8 cellular contexts compared by ENCODE assay signal in genomic region chr16:47460755-47461597, GRCh38. TPM values are rescaled to one million over a fixed set of nuclear protein-coding genes. Genes with fewer than 3 reads are reported as not detected.
DNase-seq lines count a peak whose midpoint lies in the region; ATAC-seq and TF ChIP-seq lines count a peak whose summit lies in the region.

Gene ITFG1, minus strand, starts transcription at chr16:47461063. Its CDS starts 18 bp downstream, at chr16:47461045.
Gene PHKB, plus strand, starts transcription at chr16:47461331. Its CDS starts 20 bp downstream, at chr16:47461351.

- no peaks in the 10 kb centered on the region for H3K27me3 ChIP-seq in IMR-90 (ENCODE audit: control insufficient read depth, insufficient read depth, low read length)
- no peaks in the 10 kb centered on the region for H3K27me3 ChIP-seq in Panc1 (ENCODE audit: control insufficient read depth, insufficient read depth, low read length)
- H3K27me3 ChIP-seq in esophagus muscularis mucosa, result no peaks in the 10 kb centered on the region
- no peaks in the 10 kb centered on the region for H3K27me3 ChIP-seq in muscle layer of duodenum (ENCODE audit: low read depth, low read length)

- DNase-seq in DMS53 treated with DMSO at 0.1 percent for 48 hours (lab: John Stamatoyannopoulos, UW; ENCODE audit: unreplicated experiment) (peak; percentile 76), IMR-90 (peak; percentile 90), Panc1 (ENCODE audit: low read depth, low spot score) (no peak), esophagus muscularis mucosa (ENCODE audit: extremely low spot score) (peak; percentile 95)
- peak; percentile 97 to 98 for DNase-seq in activated T-cell treated with anti-CD3 and anti-CD28 coated beads, Interleukin-2, amount 50 U/mL, for 72 hours
- DNase-seq in stimulated activated CD8-positive, alpha-beta memory T cell treated with anti-CD3 and anti-CD28 coated beads, Interleukin-7, amount 100 ng/mL, for 24 hours (ENCODE audit: low read depth), result peak; percentile 87

- TF ChIP-seq EP300 in esophagus muscularis mucosa (IDR thresholded peaks at IDR 0.05), result no peak

- peak within 1 kb of the TSS; percentile 96 for H2BK120ac ChIP-seq in IMR-90 (ENCODE audit: low read depth, low read length)

- H3K9me1 ChIP-seq in IMR-90 (ENCODE audit: insufficient read depth, low read length), result peaks cover 9% of the 10 kb centered on the region

- TF ChIP-seq POLR2A in IMR-90 (IDR thresholded peaks at IDR 0.05; ENCODE audit: low read depth, low read length) (peak; percentile 83), esophagus muscularis mucosa (IDR thresholded peaks at IDR 0.05; ENCODE audit: low read depth) (no peak)

- H3K27ac Mint-ChIP-seq in activated T-cell treated with anti-CD3 and anti-CD28 coated beads, Interleukin-2, amount 50 U/mL, for 72 hours, result peak within 1 kb of the TSS; percentile 99

- intact Hi-C loops in IMR-90 (cut with micrococcal nuclease), result loop anchor here (1.0 to 10.0 kb wide), 6 partner anchors 274 to 704 kb away; partner anchors contain the start of gene NETO2
- intact Hi-C loops in Panc1 (cut with micrococcal nuclease; ENCODE audit: unreplicated experiment), result loop anchor here (10.0 kb wide), 1 partner anchor 316 kb away; the partner anchor contains the start of gene NETO2
- intact Hi-C loops in esophagus muscularis mucosa (cut with DNase I), result no loop called here

- no peaks in the 10 kb centered on the region for H3K27me3 Mint-ChIP-seq in activated T-cell treated with anti-CD3 and anti-CD28 coated beads, Interleukin-2, amount 50 U/mL, for 72 hours (ENCODE audit: low read depth)

- H3K4me1 Mint-ChIP-seq in activated T-cell treated with anti-CD3 and anti-CD28 coated beads, Interleukin-2, amount 50 U/mL, for 72 hours (ENCODE audit: low read depth), result peaks cover 63% of the 10 kb centered on the region

- H3K14ac ChIP-seq in IMR-90 (replicated peaks; ENCODE audit: low read depth, low read length), result peak within 1 kb of the TSS; percentile 96

- ATAC-seq in GM21529 (IDR thresholded peaks at IDR 0.05; ENCODE audit: unreplicated experiment), result peak; percentile 65
- ATAC-seq in IMR-90 (ENCODE audit: low read depth), result peak; percentile 95
- peak; percentile 93 for ATAC-seq in Panc1
- peak; percentile 88 to 92 for ATAC-seq in activated T-cell treated with anti-CD3 and anti-CD28 coated beads, Interleukin-2, amount 50 U/mL, for 72 hours (replicated peaks in 1 of 2)

- H4K91ac ChIP-seq in IMR-90 (ENCODE audit: insufficient read depth, low read depth, low read length), result peak within 1 kb of the TSS; percentile 99

- POLR2A ChIA-PET in IMR-90 (lab: Charles Lee; ENCODE audit: unreplicated experiment), result interaction anchor here (0.6 to 1.5 kb wide), 5 partner anchors 10 to 292 kb away, joined by 3 to 5 read pairs (median 3); no protein-coding TSS in a partner anchor
- POLR2A ChIA-PET in Panc1 (lab: Charles Lee), result no interaction called here

- TF ChIP-seq CTCF in IMR-90 (conservative IDR thresholded peaks at IDR 0.05; ENCODE audit: low read depth, low read length) (peak; percentile 19; the same call in 1 of the 2 replicates), Panc1 (IDR thresholded peaks at IDR 0.05) (no peak), esophagus muscularis mucosa (IDR thresholded peaks at IDR 0.05) (peak in 1 of 3 experiments; percentile 21)

- H3K4me2 ChIP-seq in IMR-90 (ENCODE audit: low read depth, low read length), result peak within 1 kb of the TSS; percentile 96

- in situ Hi-C loops in IMR-90 (cut with MboI; ENCODE audit: low sequenced_read_pairs) (loop anchor here (25.0 kb wide), 1 partner anchor 701 kb away; the partner anchor contains the start of gene ABCC12), Panc1 (cut with HindIII; ENCODE audit: low pct_unique_long_range_greater_than_20kb, low sequenced_read_pairs) (no loop called here)

- H4K5ac ChIP-seq in IMR-90 (ENCODE audit: low read depth, low read length), result peak within 1 kb of the TSS; percentile 71

- H3K9me3 ChIP-seq in IMR-90 (ENCODE audit: control insufficient read depth, insufficient read depth, low read length) (no peaks in the 10 kb centered on the region), Panc1 (ENCODE audit: control insufficient read depth, insufficient read depth, low read depth, low read length) (no peaks in the 10 kb centered on the region), esophagus muscularis mucosa (no peaks in the 10 kb centered on the region), muscle layer of duodenum (ENCODE audit: control insufficient read depth in 1 of 2, low read length in 2 of 2) (no peaks in the 10 kb centered on the region)

- H3K36me3 ChIP-seq in IMR-90 (ENCODE audit: control insufficient read depth, insufficient read depth, low read length), result peaks cover 2% of the 10 kb centered on the region
- peaks cover 2% of the 10 kb centered on the region; the same call in 1 of the 2 replicates for H3K36me3 ChIP-seq in Panc1 (ENCODE audit: control insufficient read depth, insufficient read depth, low read length)
- H3K36me3 ChIP-seq in esophagus muscularis mucosa, result peaks cover 0 to 25% (median 12%) of the 10 kb centered on the region in 4 donors
- peaks cover 0 to 8% of the 10 kb centered on the region in 2 donors for H3K36me3 ChIP-seq in muscle layer of duodenum (ENCODE audit: control insufficient read depth in 1 of 2, insufficient read depth in 2 of 2, low read length in 2 of 2)

- peak within 1 kb of the TSS; percentile 91 to 95 for H3K4me3 Mint-ChIP-seq in activated T-cell treated with anti-CD3 and anti-CD28 coated beads, Interleukin-2, amount 50 U/mL, for 72 hours

- H2AFZ ChIP-seq in IMR-90 (replicated peaks; ENCODE audit: low read length, poor library complexity), result peak within 1 kb of the TSS; percentile 94

- no peak; the same call in none of the 2 replicates for TF ChIP-seq RAD21 in IMR-90 (IDR thresholded peaks at IDR 0.05; ENCODE audit: low read length)

- H3K4me3 ChIP-seq in IMR-90 (ENCODE audit: insufficient read depth, low read depth, low read length) (peak within 1 kb of the TSS; percentile 84), Panc1 (ENCODE audit: low read depth in 2 of 2, low read length in 2 of 2) (peak within 1 kb of the TSS; percentile 81 to 86), esophagus muscularis mucosa (peak within 1 kb of the TSS; percentile 85 to 96 (median 92)), muscle layer of duodenum (ENCODE audit: low read depth in 1 of 2, low read length in 2 of 2) (peak within 1 kb of the TSS; percentile 90 to 96)

- peak within 1 kb of the TSS; percentile 73; the same call in 1 of the 3 replicates for H2BK15ac ChIP-seq in IMR-90 (ENCODE audit: low read depth, low read length)

- H3K4me1 ChIP-seq in IMR-90 (ENCODE audit: control insufficient read depth, insufficient read depth, low read length) (peaks cover 4% of the 10 kb centered on the region; the same call in 1 of the 2 replicates), Panc1 (ENCODE audit: control insufficient read depth, insufficient read depth, low read length) (peaks cover 6% of the 10 kb centered on the region), esophagus muscularis mucosa (peaks cover 54 to 63% (median 55%) of the 10 kb centered on the region in 4 donors), muscle layer of duodenum (ENCODE audit: control insufficient read depth in 1 of 2, insufficient read depth in 2 of 2, low read length in 2 of 2) (peaks cover 8 to 55% of the 10 kb centered on the region in 2 donors)

- no TSS peak for BruUV-seq in IMR-90 (replicated peaks; lab: Mats Ljungman, UMichigan)
- no TSS peak for BruUV-seq in Panc1 (replicated peaks; lab: Mats Ljungman, UMichigan)

- H3K23ac ChIP-seq in IMR-90 (ENCODE audit: low read depth, low read length), result peak within 1 kb of the TSS; percentile 95

- CTCF ChIA-PET in IMR-90 (lab: Yijun Ruan, JAX) (interaction anchor here (0.6 kb wide), 1 partner anchor 186 kb away, joined by 3 read pairs; no protein-coding TSS in a partner anchor), Panc1 (lab: Charles Lee) (interaction anchor here (0.6 kb wide), 1 partner anchor 13 kb away, joined by 3 read pairs; no protein-coding TSS in a partner anchor)

- H3K4ac ChIP-seq in IMR-90 (ENCODE audit: low read depth, low read length), result peak within 1 kb of the TSS; percentile 92

- peak within 1 kb of the TSS; percentile 93 for H3K56ac ChIP-seq in IMR-90 (ENCODE audit: extremely low read depth, insufficient read depth, low read length)

- H2AK9ac ChIP-seq in IMR-90 (replicated peaks; ENCODE audit: low read depth, low read length, poor library complexity), result peak within 1 kb of the TSS; percentile 97

- peak within 1 kb of the TSS; percentile 91 for H2BK5ac ChIP-seq in IMR-90 (ENCODE audit: low read depth, low read length, poor library complexity, severe bottlenecking)

- H2AK5ac ChIP-seq in IMR-90 (ENCODE audit: low read depth, low read length), result peak within 1 kb of the TSS; percentile 59

- peak within 1 kb of the TSS; percentile 95 to 98 for H4K8ac ChIP-seq in IMR-90 (ENCODE audit: low read depth in 2 of 2, low read length in 2 of 2)

- peaks cover 6 to 15% of the 10 kb centered on the region in 2 donors for H3K36me3 Mint-ChIP-seq in activated T-cell treated with anti-CD3 and anti-CD28 coated beads, Interleukin-2, amount 50 U/mL, for 72 hours (ENCODE audit: insufficient read depth in 2 of 2)

- no peaks in the 10 kb centered on the region; the same call in 1 of the 2 replicates for H4K20me1 ChIP-seq in IMR-90 (ENCODE audit: insufficient read depth, low read length)

- H3K9me3 Mint-ChIP-seq in activated T-cell treated with anti-CD3 and anti-CD28 coated beads, Interleukin-2, amount 50 U/mL, for 72 hours, result no peaks in the 10 kb centered on the region

- H3K27ac ChIP-seq in IMR-90 (ENCODE audit: insufficient read depth, low read length) (peak within 1 kb of the TSS; percentile 87), Panc1 (ENCODE audit: low read length) (peak within 1 kb of the TSS; percentile 79), esophagus muscularis mucosa (replicated peaks in 1 of 4) (peak within 1 kb of the TSS; percentile 95 to 99 (median 97)), muscle layer of duodenum (ENCODE audit: low read length) (peak within 1 kb of the TSS; percentile 90)

- dilution Hi-C loops in IMR-90 (cut with HindIII; ENCODE audit: low sequenced_read_pairs, unreplicated experiment), result no loop called here

- peak within 1 kb of the TSS; percentile 81; the same call in 1 of the 2 replicates for H2BK20ac ChIP-seq in IMR-90 (ENCODE audit: low read depth, low read length)

- H3K9ac ChIP-seq in IMR-90 (ENCODE audit: low read depth, low read length), result peak within 1 kb of the TSS; percentile 91

- peaks cover 28 to 53% of the 10 kb centered on the region in 2 experiments for H3K79me1 ChIP-seq in IMR-90 (ENCODE audit: low read depth in 1 of 2, low read length in 2 of 2)

- WGBS in IMR-90 (ENCODE audit: extremely low coverage in 2 of 2, insufficient read length in 1 of 2), 2 experiments, result 1% methylated on average over 21 of the region's 82 CpGs; no CpG with 5 or more reads in 1 of the 2 experiments
- WGBS in esophagus muscularis mucosa, result under 1% methylated on average over 59 of the region's 82 CpGs

- H3K18ac ChIP-seq in IMR-90 (ENCODE audit: low read depth, low read length), result peak within 1 kb of the TSS; percentile 83

RNA-seq across cellular contexts. Expression of gene ITFG1, which starts in this region (rescaled TPM):
- total RNA-seq in IMR-90 (2012; rRNA removed), result 57.5 and 60.4 TPM in 2 replicates
- polyA plus RNA-seq in IMR-90 (2012; rRNA removed), result 48.2 and 54.3 TPM in 2 replicates
- polyA plus RNA-seq in IMR-90 (2012; cell fraction: cytosol; rRNA removed), result 10.5 and 11.9 TPM in 2 replicates
- polyA plus RNA-seq in IMR-90 (2012; cell fraction: nucleus; rRNA removed; ENCODE audit: low replicate concordance), result 2.3 and 29.2 TPM in 2 replicates
- 26.5 TPM for total RNA-seq in Panc1 (2021; ENCODE audit: unreplicated experiment)
- 17.7 TPM for polyA plus RNA-seq in Panc1 (2012; ENCODE audit: insufficient read length)
- total RNA-seq in activated T-cell treated with anti-CD3 and anti-CD28 coated beads, Interleukin-2, amount 50 U/mL, for 72 hours, result 10 to 100 TPM; 23.4 to 27.3 TPM
- 10 to 100 TPM; 32.2 to 44.4 (median 41.7) TPM for total RNA-seq in esophagus muscularis mucosa

RNA-seq across cellular contexts. Expression of gene PHKB, which starts in this region (rescaled TPM):
- total RNA-seq in IMR-90 (2012; rRNA removed), result 58.6 and 60.0 TPM in 2 replicates
- 20.7 and 24.2 TPM in 2 replicates for polyA plus RNA-seq in IMR-90 (2012; rRNA removed)
- polyA plus RNA-seq in IMR-90 (2012; cell fraction: cytosol; rRNA removed), result 7.6 and 10.9 TPM in 2 replicates
- polyA plus RNA-seq in IMR-90 (2012; cell fraction: nucleus; rRNA removed; ENCODE audit: low replicate concordance), result 7.4 and 55.9 TPM in 2 replicates
- total RNA-seq in Panc1 (2021; ENCODE audit: unreplicated experiment), result 29.5 TPM
- 19.1 TPM for polyA plus RNA-seq in Panc1 (2012; ENCODE audit: insufficient read length)
- total RNA-seq in activated T-cell treated with anti-CD3 and anti-CD28 coated beads, Interleukin-2, amount 50 U/mL, for 72 hours, result 10 to 100 TPM; 28.5 to 39.5 TPM
- total RNA-seq in esophagus muscularis mucosa, result 10 to 100 TPM; 39.4 to 60.6 (median 46.5) TPM
